Comparison of ENCODE assay signal across 21 cellular contexts in genomic region chr14:103746706-103747105, GRCh38. TPM values are rescaled to one million over a fixed set of nuclear protein-coding genes. Genes with fewer than 3 reads are reported as not detected.
A peak's percentile ranks its signal among the peaks of the same experiment; 100 is the strongest.
DNase-seq lines count a peak whose midpoint lies in the region; ATAC-seq and TF ChIP-seq lines count a peak whose summit lies in the region.
"Had no signal": no experiment of that assay in that cellular context is flagged by ENCODE, and none has a peak within 500 bp of the region (broad histone marks: within the 10 kb centered on the region; RNA-seq: fewer than 3 reads in every experiment).

No MANE protein-coding gene starts in this region.

- peak; percentile 71 for DNase-seq in AG20443 (ENCODE audit: low spot score)
- peak; percentile 58 for DNase-seq in IMR-90
- DNase-seq in chondrocyte (ENCODE audit: low spot score), result peak; percentile 79
- peak; percentile 85 for DNase-seq in mesenteric fat pad (ENCODE audit: low spot score)
- no peak for DNase-seq in NCI-H1694 treated with DMSO at 0.1 percent for 48 hours (lab: John Stamatoyannopoulos, UW)
- DNase-seq in NCI-H128 (lab: John Stamatoyannopoulos, UW; ENCODE audit: unreplicated experiment), result no peak
- DNase-seq in C1 segment of cervical spinal cord (lab: John Stamatoyannopoulos, UW), result no peak
- DNase-seq: activated CD4-positive, alpha-beta memory T cell treated with anti-CD3 and anti-CD28 coated beads, Interleukin-2, amount 10 ng/mL, durations not matched to agents 7 days and 5 days; COR-L47; GF-D8; glutamatergic neuron; naive thymus-derived CD8-positive, alpha-beta T cell; NCI-H1048; stimulated activated CD4-positive, alpha-beta T cell treated with anti-CD3 and anti-CD28 coated beads, Interleukin-15, amount 100 ng/mL, for 24 hours had no signal

- H3K9me1 ChIP-seq in IMR-90 (ENCODE audit: insufficient read depth, low read length), result peaks cover 5% of the 10 kb centered on the region; the same call in 1 of the 2 replicates

- TF ChIP-seq CTCF in IMR-90 (conservative IDR thresholded peaks at IDR 0.05; ENCODE audit: low read depth, low read length), result no peak
- no peak for TF ChIP-seq CTCF in chondrocyte (IDR thresholded peaks at IDR 0.05)

- no peak overlapping the region for H2AFZ ChIP-seq in IMR-90 (replicated peaks; ENCODE audit: low read length, poor library complexity)

- H3K9me3 Mint-ChIP-seq in chondrocyte (ENCODE audit: low read depth), result no peaks in the 10 kb centered on the region
- H3K9me3 Mint-ChIP-seq: activated CD4-positive, alpha-beta memory T cell treated with anti-CD3 and anti-CD28 coated beads, Interleukin-2, amount 10 ng/mL, durations not matched to agents 7 days and 5 days; activated T-helper 1 cell treated with anti-CD3 and anti-CD28 coated beads, Interleukin-12 subunit alpha, Interleukin-12 subunit beta, Interleukin-2, Interleukin-4 antibody, amounts not matched to agents 30 ng/mL and 10 ng/mL and 1 ng/mL, durations not matched to agents 14 hours and 24 hours and 36 hours; naive thymus-derived CD8-positive, alpha-beta T cell; stimulated activated naive CD8-positive, alpha-beta T cell treated with anti-CD3 and anti-CD28 coated beads, Interleukin-15, Interleukin-2, amounts not matched to agents 100 ng/mL and 50 ng/mL, for 24 hours had no signal

- no TSS peak for BruUV-seq in IMR-90 (replicated peaks; lab: Mats Ljungman, UMichigan)

- no peak overlapping the region for H4K91ac ChIP-seq in IMR-90 (ENCODE audit: insufficient read depth, low read depth, low read length)

- H3K14ac ChIP-seq in IMR-90 (replicated peaks; ENCODE audit: low read depth, low read length), result no peak overlapping the region

- no peak overlapping the region for H3K18ac ChIP-seq in IMR-90 (ENCODE audit: low read depth, low read length)

- no peak overlapping the region for H2AK5ac ChIP-seq in IMR-90 (ENCODE audit: low read depth, low read length)

- 75% methylated on average over 5 of the region's 10 CpGs; no CpG with 5 or more reads in 1 of the 2 experiments for WGBS in IMR-90 (ENCODE audit: extremely low coverage in 2 of 2, insufficient read length in 1 of 2), 2 experiments

- no peaks in the 10 kb centered on the region for H3K9me3 ChIP-seq in IMR-90 (ENCODE audit: control insufficient read depth, insufficient read depth, low read length)
- H3K9me3 ChIP-seq: Peyer's patch had no signal

- no peak overlapping the region for H3K4ac ChIP-seq in IMR-90 (ENCODE audit: low read depth, low read length)

- no peak overlapping the region for H3K9ac ChIP-seq in IMR-90 (ENCODE audit: low read depth, low read length)

- no peak overlapping the region for H4K5ac ChIP-seq in IMR-90 (ENCODE audit: low read depth, low read length)

- no peaks in the 10 kb centered on the region for H3K4me1 ChIP-seq in IMR-90 (ENCODE audit: control insufficient read depth, insufficient read depth, low read length)
- H3K4me1 ChIP-seq: Peyer's patch had no signal

- H2BK5ac ChIP-seq in IMR-90 (ENCODE audit: low read depth, low read length, poor library complexity, severe bottlenecking), result no peak overlapping the region

- no peak overlapping the region for H2BK20ac ChIP-seq in IMR-90 (ENCODE audit: low read depth, low read length)

- H3K36me3 ChIP-seq in IMR-90 (ENCODE audit: control insufficient read depth, insufficient read depth, low read length), result no peaks in the 10 kb centered on the region

- peaks cover 4% of the 10 kb centered on the region for H3K36me3 Mint-ChIP-seq in chondrocyte (ENCODE audit: low read depth)

- no peak overlapping the region for H2BK15ac ChIP-seq in IMR-90 (ENCODE audit: low read depth, low read length)

- no peak overlapping the region for H2BK120ac ChIP-seq in IMR-90 (ENCODE audit: low read depth, low read length)

- no peak overlapping the region for H3K4me2 ChIP-seq in IMR-90 (ENCODE audit: low read depth, low read length)

- dilution Hi-C loops in IMR-90 (cut with HindIII; ENCODE audit: low sequenced_read_pairs, unreplicated experiment), result no loop called here

- no peaks in the 10 kb centered on the region for H3K27me3 Mint-ChIP-seq in chondrocyte (ENCODE audit: low read depth)
- H3K27me3 Mint-ChIP-seq: activated CD4-positive, alpha-beta memory T cell treated with anti-CD3 and anti-CD28 coated beads, Interleukin-2, amount 10 ng/mL, durations not matched to agents 7 days and 5 days; naive thymus-derived CD8-positive, alpha-beta T cell; stimulated activated naive CD8-positive, alpha-beta T cell treated with anti-CD3 and anti-CD28 coated beads, Interleukin-15, Interleukin-2, amounts not matched to agents 100 ng/mL and 50 ng/mL, for 24 hours had no signal

- H2AK9ac ChIP-seq in IMR-90 (replicated peaks; ENCODE audit: low read depth, low read length, poor library complexity), result peak overlapping the region; percentile 50

- intact Hi-C loops in IMR-90 (cut with micrococcal nuclease), result no loop called here

- CTCF ChIA-PET in IMR-90 (lab: Yijun Ruan, JAX), result no interaction called here

- no peak overlapping the region for H4K8ac ChIP-seq in IMR-90 (ENCODE audit: low read depth in 2 of 2, low read length in 2 of 2)

- H3K4me3 Mint-ChIP-seq in chondrocyte (ENCODE audit: unreplicated experiment), result no peak overlapping the region
- H3K4me3 Mint-ChIP-seq: activated CD4-positive, alpha-beta memory T cell treated with anti-CD3 and anti-CD28 coated beads, Interleukin-2, amount 10 ng/mL, durations not matched to agents 7 days and 5 days; activated T-helper 1 cell treated with anti-CD3 and anti-CD28 coated beads, Interleukin-12 subunit alpha, Interleukin-12 subunit beta, Interleukin-2, Interleukin-4 antibody, amounts not matched to agents 30 ng/mL and 10 ng/mL and 1 ng/mL, durations not matched to agents 14 hours and 24 hours and 36 hours; naive thymus-derived CD8-positive, alpha-beta T cell; stimulated activated naive CD8-positive, alpha-beta T cell treated with anti-CD3 and anti-CD28 coated beads, Interleukin-15, Interleukin-2, amounts not matched to agents 100 ng/mL and 50 ng/mL, for 24 hours had no signal

- in situ Hi-C loops in IMR-90 (cut with MboI; ENCODE audit: low sequenced_read_pairs), result no loop called here

- peak; percentile 44; the same call in 1 of the 2 replicates for ATAC-seq in IMR-90 (ENCODE audit: low read depth)
- no peak for ATAC-seq in GM21619 (IDR thresholded peaks at IDR 0.05; ENCODE audit: unreplicated experiment)
- ATAC-seq: naive thymus-derived CD8-positive, alpha-beta T cell had no signal

- no peak for TF ChIP-seq POLR2A in IMR-90 (IDR thresholded peaks at IDR 0.05; ENCODE audit: low read depth, low read length)

- H3K4me3 ChIP-seq in IMR-90 (ENCODE audit: insufficient read depth, low read depth, low read length), result no peak overlapping the region
- H3K4me3 ChIP-seq: lung, Peyer's patch had no signal

- no peak overlapping the region for H3K23ac ChIP-seq in IMR-90 (ENCODE audit: low read depth, low read length)

- no peak for TF ChIP-seq RAD21 in IMR-90 (IDR thresholded peaks at IDR 0.05; ENCODE audit: low read length)

- no peak overlapping the region for H3K27ac Mint-ChIP-seq in chondrocyte (ENCODE audit: unreplicated experiment)
- H3K27ac Mint-ChIP-seq: activated CD4-positive, alpha-beta memory T cell treated with anti-CD3 and anti-CD28 coated beads, Interleukin-2, amount 10 ng/mL, durations not matched to agents 7 days and 5 days; activated T-helper 1 cell treated with anti-CD3 and anti-CD28 coated beads, Interleukin-12 subunit alpha, Interleukin-12 subunit beta, Interleukin-2, Interleukin-4 antibody, amounts not matched to agents 30 ng/mL and 10 ng/mL and 1 ng/mL, durations not matched to agents 14 hours and 24 hours and 36 hours; stimulated activated naive CD8-positive, alpha-beta T cell treated with anti-CD3 and anti-CD28 coated beads, Interleukin-15, Interleukin-2, amounts not matched to agents 100 ng/mL and 50 ng/mL, for 24 hours had no signal

- no peaks in the 10 kb centered on the region for H3K27me3 ChIP-seq in IMR-90 (ENCODE audit: control insufficient read depth, insufficient read depth, low read length)
- H3K27me3 ChIP-seq: Peyer's patch had no signal

- no peaks in the 10 kb centered on the region for H4K20me1 ChIP-seq in IMR-90 (ENCODE audit: insufficient read depth, low read length)

- no peaks in the 10 kb centered on the region for H3K79me1 ChIP-seq in IMR-90 (ENCODE audit: low read depth in 1 of 2, low read length in 2 of 2)

- POLR2A ChIA-PET in IMR-90 (lab: Charles Lee; ENCODE audit: unreplicated experiment), result no interaction called here

- H3K56ac ChIP-seq in IMR-90 (ENCODE audit: extremely low read depth, insufficient read depth, low read length), result no peak overlapping the region

- no peak overlapping the region for H3K27ac ChIP-seq in IMR-90 (ENCODE audit: insufficient read depth, low read length)
- H3K27ac ChIP-seq: epithelial cell of prostate, Peyer's patch, VCaP had no signal

- H3K4me1 Mint-ChIP-seq in chondrocyte (ENCODE audit: low read depth), result peaks cover under 1% of the 10 kb centered on the region

TF ChIP-seq in IMR-90, 13 proteins besides CTCF, POLR2A, EP300 and RAD21:
- no peak for TF ChIP-seq MAZ (IDR thresholded peaks at IDR 0.05; ENCODE audit: borderline replicate concordance, low read depth, low read length)
- TF ChIP-seq, protein P1, sequence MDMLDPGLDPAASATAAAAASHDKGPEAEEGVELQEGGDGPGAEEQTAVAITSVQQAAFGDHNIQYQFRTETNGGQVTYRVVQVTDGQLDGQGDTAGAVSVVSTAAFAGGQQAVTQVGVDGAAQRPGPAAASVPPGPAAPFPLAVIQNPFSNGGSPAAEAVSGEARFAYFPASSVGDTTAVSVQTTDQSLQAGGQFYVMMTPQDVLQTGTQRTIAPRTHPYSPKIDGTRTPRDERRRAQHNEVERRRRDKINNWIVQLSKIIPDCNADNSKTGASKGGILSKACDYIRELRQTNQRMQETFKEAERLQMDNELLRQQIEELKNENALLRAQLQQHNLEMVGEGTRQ (IDR thresholded peaks at IDR 0.05; ENCODE audit: low read depth, low read length), result peak; percentile 43

RNA-seq across cellular contexts. Expression of gene ZFYVE21, which starts 31.1 kb away (rescaled TPM):
- total RNA-seq in IMR-90 (2012; rRNA removed) (41.2 and 41.4 TPM in 2 replicates), chondrocyte (68.6 to 84.3 TPM (median 68.6 TPM) in 3 replicates), mesenteric fat pad (57.4 TPM)
- polyA plus RNA-seq in IMR-90 (2012; rRNA removed), result 89.2 and 93.4 TPM in 2 replicates
- polyA plus RNA-seq in IMR-90 (2012; cell fraction: cytosol; rRNA removed), result 107 and 145 TPM in 2 replicates
- polyA plus RNA-seq in IMR-90 (2012; cell fraction: nucleus; rRNA removed; ENCODE audit: low replicate concordance), result 83.4 and 98.8 TPM in 2 replicates

RNA-seq across cellular contexts. Expression of gene XRCC3, which starts 31.5 kb away (rescaled TPM):
- 7.5 and 8.1 TPM in 2 replicates for total RNA-seq in IMR-90 (2012; rRNA removed)
- polyA plus RNA-seq in IMR-90 (2012; rRNA removed), result 9.0 and 9.5 TPM in 2 replicates
- polyA plus RNA-seq in IMR-90 (2012; cell fraction: cytosol; rRNA removed), result 5.3 and 5.5 TPM in 2 replicates
- 29.9 and 33.1 TPM in 2 replicates for polyA plus RNA-seq in IMR-90 (2012; cell fraction: nucleus; rRNA removed; ENCODE audit: low replicate concordance)
- 3.4 to 9.9 TPM (median 6.6 TPM) in 3 replicates for total RNA-seq in chondrocyte
- total RNA-seq in mesenteric fat pad, result 6.3 TPM

Comparison
In these comparisons a context has a peak if more than half of its experiments do, and no peak if none do; other contexts are left out.
1. DNase-seq: peak in AG20443 (single experiment), IMR-90 (single experiment), chondrocyte (single experiment) and mesenteric fat pad (single experiment); none in NCI-H1694 treated with DMSO at 0.1 percent for 48 hours (single experiment), NCI-H128 (single experiment) and C1 segment of cervical spinal cord (0 of 14).